In the genomic region with DNA sequence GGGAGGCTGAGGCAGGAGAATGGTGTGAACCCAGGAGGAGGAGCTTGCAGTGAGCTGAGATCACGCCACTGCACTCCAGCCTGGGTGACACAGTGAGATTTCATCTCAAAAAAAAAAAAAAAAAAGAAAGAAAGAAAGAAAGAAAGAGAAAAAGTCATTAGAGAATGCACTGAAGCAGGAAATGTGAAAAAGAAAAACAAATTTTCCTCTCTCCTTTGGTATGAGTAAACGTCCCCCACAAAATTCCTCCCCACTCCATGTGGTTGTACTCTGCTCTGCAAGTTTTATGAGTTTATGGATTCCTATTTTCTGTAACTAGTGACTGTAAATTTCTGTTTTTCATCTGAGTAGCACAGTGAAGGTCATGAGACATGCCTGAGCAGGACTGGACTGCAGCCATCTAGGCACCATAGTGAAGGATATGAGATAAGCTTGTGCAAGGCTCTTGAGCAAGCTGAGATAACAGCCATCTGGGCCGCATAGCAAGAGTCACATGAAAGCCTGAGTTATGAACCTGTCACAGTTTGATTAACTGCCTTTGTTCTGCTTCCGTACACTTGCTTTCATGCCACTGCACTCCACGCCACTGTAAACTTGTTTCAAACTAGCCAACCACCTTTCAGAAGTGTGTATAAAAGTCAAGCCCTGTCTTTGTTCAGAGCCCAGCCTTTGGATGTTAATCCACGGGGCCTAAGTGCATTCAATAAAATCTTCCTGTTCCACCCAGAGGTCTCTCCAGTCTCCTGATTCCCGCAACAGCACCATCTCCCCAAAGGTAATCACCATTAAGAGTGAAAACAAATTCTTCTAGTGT, we compare ENCODE assay signal across 1 cellular context.
TF ChIP-seq lines count a peak whose summit lies in the region.

No MANE protein-coding gene starts in this region.

TF ChIP-seq in K562, 482 proteins besides CTCF, POLR2A, EP300 and RAD21 (continued from another document and continues in another):
- TF ChIP-seq, protein P1, sequence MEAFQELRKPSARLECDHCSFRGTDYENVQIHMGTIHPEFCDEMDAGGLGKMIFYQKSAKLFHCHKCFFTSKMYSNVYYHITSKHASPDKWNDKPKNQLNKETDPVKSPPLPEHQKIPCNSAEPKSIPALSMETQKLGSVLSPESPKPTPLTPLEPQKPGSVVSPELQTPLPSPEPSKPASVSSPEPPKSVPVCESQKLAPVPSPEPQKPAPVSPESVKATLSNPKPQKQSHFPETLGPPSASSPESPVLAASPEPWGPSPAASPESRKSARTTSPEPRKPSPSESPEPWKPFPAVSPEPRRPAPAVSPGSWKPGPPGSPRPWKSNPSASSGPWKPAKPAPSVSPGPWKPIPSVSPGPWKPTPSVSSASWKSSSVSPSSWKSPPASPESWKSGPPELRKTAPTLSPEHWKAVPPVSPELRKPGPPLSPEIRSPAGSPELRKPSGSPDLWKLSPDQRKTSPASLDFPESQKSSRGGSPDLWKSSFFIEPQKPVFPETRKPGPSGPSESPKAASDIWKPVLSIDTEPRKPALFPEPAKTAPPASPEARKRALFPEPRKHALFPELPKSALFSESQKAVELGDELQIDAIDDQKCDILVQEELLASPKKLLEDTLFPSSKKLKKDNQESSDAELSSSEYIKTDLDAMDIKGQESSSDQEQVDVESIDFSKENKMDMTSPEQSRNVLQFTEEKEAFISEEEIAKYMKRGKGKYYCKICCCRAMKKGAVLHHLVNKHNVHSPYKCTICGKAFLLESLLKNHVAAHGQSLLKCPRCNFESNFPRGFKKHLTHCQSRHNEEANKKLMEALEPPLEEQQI (IDR thresholded peaks at IDR 0.05) = peak; percentile 98
- TF ChIP-seq ZNF408 (CRISPR knock-in tag; IDR thresholded peaks at IDR 0.05; ENCODE audit: low read depth) (no peak), HDAC1 (IDR thresholded peaks at IDR 0.05) (peak in 1 of 2 experiments; percentile 65; a peak in 2 of 4 replicates), LEF1 (IDR thresholded peaks at IDR 0.05) (peak; percentile 94), TAL1 (IDR thresholded peaks at IDR 0.05) (peak; percentile 95), ZEB2 (IDR thresholded peaks at IDR 0.05) (peak; percentile 92), RBFOX2 (IDR thresholded peaks at IDR 0.05; ENCODE audit: low read depth, low read length) (0 out of 2 replicates have a peak, but pooled peaks have one; percentile 31), TOE1 (IDR thresholded peaks at IDR 0.05; ENCODE audit: borderline replicate concordance) (peak; percentile 90), TOE1 (CRISPR knock-in tag; IDR thresholded peaks at IDR 0.05; ENCODE audit: borderline replicate concordance, low read depth) (no peak), PHB2 (IDR thresholded peaks at IDR 0.05; ENCODE audit: low read depth) (peak; percentile 66; the same call in 1 of the 2 replicates), ZNF644 (tag; IDR thresholded peaks at IDR 0.05; ENCODE audit: low read depth) (peak; percentile 94), XRCC3 (IDR thresholded peaks at IDR 0.05) (peak; percentile 90), BHLHE40 (IDR thresholded peaks at IDR 0.05; ENCODE audit: low read length) (peak; percentile 89), POLR2AphosphoS5 (IDR thresholded peaks at IDR 0.05; ENCODE audit: control insufficient read depth, insufficient read depth, low read depth, low read length) (peak; percentile 88), TRIM24 (IDR thresholded peaks at IDR 0.05) (peak; percentile 99 to 100), PRPF4 (IDR thresholded peaks at IDR 0.05; ENCODE audit: insufficient read depth, low read depth, low read length, poor library complexity, severe bottlenecking) (no peak), TEAD1 (CRISPR knock-in tag; IDR thresholded peaks at IDR 0.05) (peak; percentile 76 to 93; a peak in 3 of 4 replicates), GATA2 (CRISPR knock-in tag; IDR thresholded peaks at IDR 0.05) (peak; percentile 92), ZNF316 (IDR thresholded peaks at IDR 0.05) (peak; percentile 25; the same call in 1 of the 2 replicates)
- TF ChIP-seq, protein P2, sequence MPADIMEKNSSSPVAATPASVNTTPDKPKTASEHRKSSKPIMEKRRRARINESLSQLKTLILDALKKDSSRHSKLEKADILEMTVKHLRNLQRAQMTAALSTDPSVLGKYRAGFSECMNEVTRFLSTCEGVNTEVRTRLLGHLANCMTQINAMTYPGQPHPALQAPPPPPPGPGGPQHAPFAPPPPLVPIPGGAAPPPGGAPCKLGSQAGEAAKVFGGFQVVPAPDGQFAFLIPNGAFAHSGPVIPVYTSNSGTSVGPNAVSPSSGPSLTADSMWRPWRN (IDR thresholded peaks at IDR 0.05; ENCODE audit: low read depth) = 0 out of 2 replicates have a peak, but pooled peaks have one; percentile 44
- TF ChIP-seq, protein P3, sequence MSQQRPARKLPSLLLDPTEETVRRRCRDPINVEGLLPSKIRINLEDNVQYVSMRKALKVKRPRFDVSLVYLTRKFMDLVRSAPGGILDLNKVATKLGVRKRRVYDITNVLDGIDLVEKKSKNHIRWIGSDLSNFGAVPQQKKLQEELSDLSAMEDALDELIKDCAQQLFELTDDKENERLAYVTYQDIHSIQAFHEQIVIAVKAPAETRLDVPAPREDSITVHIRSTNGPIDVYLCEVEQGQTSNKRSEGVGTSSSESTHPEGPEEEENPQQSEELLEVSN (IDR thresholded peaks at IDR 0.05; ENCODE audit: borderline replicate concordance in 1 of 2, extremely low read depth in 1 of 2, insufficient read depth in 1 of 2, insufficient read length in 1 of 2, low read depth in 1 of 2, low read length in 1 of 2, poor library complexity in 1 of 2, severe bottlenecking in 1 of 2) = no peak
- TF ChIP-seq, protein P4, sequence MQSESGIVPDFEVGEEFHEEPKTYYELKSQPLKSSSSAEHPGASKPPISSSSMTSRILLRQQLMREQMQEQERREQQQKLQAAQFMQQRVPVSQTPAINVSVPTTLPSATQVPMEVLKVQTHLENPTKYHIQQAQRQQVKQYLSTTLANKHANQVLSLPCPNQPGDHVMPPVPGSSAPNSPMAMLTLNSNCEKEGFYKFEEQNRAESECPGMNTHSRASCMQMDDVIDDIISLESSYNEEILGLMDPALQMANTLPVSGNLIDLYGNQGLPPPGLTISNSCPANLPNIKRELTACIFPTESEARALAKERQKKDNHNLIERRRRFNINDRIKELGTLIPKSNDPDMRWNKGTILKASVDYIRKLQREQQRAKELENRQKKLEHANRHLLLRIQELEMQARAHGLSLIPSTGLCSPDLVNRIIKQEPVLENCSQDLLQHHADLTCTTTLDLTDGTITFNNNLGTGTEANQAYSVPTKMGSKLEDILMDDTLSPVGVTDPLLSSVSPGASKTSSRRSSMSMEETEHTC (IDR thresholded peaks at IDR 0.05) = peak; percentile 98
- TF ChIP-seq, protein P5, sequence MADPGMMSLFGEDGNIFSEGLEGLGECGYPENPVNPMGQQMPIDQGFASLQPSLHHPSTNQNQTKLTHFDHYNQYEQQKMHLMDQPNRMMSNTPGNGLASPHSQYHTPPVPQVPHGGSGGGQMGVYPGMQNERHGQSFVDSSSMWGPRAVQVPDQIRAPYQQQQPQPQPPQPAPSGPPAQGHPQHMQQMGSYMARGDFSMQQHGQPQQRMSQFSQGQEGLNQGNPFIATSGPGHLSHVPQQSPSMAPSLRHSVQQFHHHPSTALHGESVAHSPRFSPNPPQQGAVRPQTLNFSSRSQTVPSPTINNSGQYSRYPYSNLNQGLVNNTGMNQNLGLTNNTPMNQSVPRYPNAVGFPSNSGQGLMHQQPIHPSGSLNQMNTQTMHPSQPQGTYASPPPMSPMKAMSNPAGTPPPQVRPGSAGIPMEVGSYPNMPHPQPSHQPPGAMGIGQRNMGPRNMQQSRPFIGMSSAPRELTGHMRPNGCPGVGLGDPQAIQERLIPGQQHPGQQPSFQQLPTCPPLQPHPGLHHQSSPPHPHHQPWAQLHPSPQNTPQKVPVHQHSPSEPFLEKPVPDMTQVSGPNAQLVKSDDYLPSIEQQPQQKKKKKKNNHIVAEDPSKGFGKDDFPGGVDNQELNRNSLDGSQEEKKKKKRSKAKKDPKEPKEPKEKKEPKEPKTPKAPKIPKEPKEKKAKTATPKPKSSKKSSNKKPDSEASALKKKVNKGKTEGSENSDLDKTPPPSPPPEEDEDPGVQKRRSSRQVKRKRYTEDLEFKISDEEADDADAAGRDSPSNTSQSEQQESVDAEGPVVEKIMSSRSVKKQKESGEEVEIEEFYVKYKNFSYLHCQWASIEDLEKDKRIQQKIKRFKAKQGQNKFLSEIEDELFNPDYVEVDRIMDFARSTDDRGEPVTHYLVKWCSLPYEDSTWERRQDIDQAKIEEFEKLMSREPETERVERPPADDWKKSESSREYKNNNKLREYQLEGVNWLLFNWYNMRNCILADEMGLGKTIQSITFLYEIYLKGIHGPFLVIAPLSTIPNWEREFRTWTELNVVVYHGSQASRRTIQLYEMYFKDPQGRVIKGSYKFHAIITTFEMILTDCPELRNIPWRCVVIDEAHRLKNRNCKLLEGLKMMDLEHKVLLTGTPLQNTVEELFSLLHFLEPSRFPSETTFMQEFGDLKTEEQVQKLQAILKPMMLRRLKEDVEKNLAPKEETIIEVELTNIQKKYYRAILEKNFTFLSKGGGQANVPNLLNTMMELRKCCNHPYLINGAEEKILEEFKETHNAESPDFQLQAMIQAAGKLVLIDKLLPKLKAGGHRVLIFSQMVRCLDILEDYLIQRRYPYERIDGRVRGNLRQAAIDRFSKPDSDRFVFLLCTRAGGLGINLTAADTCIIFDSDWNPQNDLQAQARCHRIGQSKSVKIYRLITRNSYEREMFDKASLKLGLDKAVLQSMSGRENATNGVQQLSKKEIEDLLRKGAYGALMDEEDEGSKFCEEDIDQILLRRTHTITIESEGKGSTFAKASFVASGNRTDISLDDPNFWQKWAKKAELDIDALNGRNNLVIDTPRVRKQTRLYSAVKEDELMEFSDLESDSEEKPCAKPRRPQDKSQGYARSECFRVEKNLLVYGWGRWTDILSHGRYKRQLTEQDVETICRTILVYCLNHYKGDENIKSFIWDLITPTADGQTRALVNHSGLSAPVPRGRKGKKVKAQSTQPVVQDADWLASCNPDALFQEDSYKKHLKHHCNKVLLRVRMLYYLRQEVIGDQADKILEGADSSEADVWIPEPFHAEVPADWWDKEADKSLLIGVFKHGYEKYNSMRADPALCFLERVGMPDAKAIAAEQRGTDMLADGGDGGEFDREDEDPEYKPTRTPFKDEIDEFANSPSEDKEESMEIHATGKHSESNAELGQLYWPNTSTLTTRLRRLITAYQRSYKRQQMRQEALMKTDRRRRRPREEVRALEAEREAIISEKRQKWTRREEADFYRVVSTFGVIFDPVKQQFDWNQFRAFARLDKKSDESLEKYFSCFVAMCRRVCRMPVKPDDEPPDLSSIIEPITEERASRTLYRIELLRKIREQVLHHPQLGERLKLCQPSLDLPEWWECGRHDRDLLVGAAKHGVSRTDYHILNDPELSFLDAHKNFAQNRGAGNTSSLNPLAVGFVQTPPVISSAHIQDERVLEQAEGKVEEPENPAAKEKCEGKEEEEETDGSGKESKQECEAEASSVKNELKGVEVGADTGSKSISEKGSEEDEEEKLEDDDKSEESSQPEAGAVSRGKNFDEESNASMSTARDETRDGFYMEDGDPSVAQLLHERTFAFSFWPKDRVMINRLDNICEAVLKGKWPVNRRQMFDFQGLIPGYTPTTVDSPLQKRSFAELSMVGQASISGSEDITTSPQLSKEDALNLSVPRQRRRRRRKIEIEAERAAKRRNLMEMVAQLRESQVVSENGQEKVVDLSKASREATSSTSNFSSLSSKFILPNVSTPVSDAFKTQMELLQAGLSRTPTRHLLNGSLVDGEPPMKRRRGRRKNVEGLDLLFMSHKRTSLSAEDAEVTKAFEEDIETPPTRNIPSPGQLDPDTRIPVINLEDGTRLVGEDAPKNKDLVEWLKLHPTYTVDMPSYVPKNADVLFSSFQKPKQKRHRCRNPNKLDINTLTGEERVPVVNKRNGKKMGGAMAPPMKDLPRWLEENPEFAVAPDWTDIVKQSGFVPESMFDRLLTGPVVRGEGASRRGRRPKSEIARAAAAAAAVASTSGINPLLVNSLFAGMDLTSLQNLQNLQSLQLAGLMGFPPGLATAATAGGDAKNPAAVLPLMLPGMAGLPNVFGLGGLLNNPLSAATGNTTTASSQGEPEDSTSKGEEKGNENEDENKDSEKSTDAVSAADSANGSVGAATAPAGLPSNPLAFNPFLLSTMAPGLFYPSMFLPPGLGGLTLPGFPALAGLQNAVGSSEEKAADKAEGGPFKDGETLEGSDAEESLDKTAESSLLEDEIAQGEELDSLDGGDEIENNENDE (IDR thresholded peaks at IDR 0.05; ENCODE audit: low read depth, low read length) = no peak
- TF ChIP-seq, protein P6, sequence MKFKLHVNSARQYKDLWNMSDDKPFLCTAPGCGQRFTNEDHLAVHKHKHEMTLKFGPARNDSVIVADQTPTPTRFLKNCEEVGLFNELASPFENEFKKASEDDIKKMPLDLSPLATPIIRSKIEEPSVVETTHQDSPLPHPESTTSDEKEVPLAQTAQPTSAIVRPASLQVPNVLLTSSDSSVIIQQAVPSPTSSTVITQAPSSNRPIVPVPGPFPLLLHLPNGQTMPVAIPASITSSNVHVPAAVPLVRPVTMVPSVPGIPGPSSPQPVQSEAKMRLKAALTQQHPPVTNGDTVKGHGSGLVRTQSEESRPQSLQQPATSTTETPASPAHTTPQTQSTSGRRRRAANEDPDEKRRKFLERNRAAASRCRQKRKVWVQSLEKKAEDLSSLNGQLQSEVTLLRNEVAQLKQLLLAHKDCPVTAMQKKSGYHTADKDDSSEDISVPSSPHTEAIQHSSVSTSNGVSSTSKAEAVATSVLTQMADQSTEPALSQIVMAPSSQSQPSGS (CRISPR knock-in tag; IDR thresholded peaks at IDR 0.05) = no peak
